Comparison of ENCODE assay signal across 1 cellular context in the genomic region with DNA sequence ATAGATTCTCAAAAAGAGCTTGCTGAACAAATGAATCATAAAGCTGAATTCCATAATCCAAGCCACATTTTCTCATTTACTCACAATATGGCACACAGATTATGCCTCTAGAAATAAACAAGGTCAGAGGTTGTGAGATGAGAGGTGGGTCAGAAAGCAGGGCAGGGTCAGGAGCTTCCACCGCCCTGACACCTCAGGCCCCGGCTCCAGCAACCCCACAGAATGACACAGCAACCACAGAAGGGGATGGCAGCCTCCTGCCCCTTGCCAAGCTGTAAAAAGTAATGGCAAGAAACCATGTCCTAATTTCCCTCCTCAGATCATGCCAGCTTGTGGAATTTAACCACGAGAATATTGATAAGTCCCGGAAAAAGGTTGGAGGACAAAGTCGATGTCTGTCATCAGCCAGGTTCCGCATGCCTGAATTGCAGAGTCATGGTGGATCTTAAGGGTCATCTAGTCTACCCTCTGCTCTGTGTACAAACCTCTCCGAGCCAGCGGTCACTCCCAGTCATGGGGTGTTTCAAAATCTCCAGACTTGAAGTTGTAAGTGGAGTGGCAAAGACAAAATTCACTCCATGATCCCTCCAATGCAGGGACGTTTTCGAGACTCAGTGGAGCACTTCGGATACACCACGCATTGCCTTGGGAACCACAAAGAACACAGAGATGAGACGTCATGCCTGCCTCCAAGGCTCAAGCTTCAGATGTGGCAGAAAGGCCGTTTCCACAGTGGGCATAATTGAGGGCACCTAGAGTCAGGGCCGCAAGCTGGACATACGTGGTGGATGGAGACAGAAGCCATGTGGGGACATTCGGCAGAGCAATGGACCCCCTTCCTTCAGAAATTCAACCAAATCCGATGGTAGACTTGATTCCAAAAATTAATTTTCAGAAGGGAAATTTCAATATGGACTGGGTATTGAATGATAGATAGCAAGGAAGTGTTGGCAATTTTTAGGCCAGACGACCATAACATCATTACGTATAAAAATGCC.
TF ChIP-seq lines count a peak whose summit lies in the region.

No MANE protein-coding gene starts in this region.

TF ChIP-seq in HepG2, 621 proteins besides CTCF, POLR2A, EP300 and RAD21 (continued from another document and continues in another):
- TF ChIP-seq, protein P1, sequence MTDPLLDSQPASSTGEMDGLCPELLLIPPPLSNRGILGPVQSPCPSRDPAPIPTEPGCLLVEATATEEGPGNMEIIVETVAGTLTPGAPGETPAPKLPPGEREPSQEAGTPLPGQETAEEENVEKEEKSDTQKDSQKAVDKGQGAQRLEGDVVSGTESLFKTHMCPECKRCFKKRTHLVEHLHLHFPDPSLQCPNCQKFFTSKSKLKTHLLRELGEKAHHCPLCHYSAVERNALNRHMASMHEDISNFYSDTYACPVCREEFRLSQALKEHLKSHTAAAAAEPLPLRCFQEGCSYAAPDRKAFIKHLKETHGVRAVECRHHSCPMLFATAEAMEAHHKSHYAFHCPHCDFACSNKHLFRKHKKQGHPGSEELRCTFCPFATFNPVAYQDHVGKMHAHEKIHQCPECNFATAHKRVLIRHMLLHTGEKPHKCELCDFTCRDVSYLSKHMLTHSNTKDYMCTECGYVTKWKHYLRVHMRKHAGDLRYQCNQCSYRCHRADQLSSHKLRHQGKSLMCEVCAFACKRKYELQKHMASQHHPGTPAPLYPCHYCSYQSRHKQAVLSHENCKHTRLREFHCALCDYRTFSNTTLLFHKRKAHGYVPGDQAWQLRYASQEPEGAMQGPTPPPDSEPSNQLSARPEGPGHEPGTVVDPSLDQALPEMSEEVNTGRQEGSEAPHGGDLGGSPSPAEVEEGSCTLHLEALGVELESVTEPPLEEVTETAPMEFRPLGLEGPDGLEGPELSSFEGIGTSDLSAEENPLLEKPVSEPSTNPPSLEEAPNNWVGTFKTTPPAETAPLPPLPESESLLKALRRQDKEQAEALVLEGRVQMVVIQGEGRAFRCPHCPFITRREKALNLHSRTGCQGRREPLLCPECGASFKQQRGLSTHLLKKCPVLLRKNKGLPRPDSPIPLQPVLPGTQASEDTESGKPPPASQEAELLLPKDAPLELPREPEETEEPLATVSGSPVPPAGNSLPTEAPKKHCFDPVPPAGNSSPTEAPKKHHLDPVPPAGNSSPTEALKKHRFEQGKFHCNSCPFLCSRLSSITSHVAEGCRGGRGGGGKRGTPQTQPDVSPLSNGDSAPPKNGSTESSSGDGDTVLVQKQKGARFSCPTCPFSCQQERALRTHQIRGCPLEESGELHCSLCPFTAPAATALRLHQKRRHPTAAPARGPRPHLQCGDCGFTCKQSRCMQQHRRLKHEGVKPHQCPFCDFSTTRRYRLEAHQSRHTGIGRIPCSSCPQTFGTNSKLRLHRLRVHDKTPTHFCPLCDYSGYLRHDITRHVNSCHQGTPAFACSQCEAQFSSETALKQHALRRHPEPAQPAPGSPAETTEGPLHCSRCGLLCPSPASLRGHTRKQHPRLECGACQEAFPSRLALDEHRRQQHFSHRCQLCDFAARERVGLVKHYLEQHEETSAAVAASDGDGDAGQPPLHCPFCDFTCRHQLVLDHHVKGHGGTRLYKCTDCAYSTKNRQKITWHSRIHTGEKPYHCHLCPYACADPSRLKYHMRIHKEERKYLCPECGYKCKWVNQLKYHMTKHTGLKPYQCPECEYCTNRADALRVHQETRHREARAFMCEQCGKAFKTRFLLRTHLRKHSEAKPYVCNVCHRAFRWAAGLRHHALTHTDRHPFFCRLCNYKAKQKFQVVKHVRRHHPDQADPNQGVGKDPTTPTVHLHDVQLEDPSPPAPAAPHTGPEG (CRISPR knock-in tag; IDR thresholded peaks at IDR 0.05), result no peak
- no peak for TF ChIP-seq CC2D1A (CRISPR knock-in tag; IDR thresholded peaks at IDR 0.05)
- TF ChIP-seq ZSCAN22 (CRISPR knock-in tag; IDR thresholded peaks at IDR 0.05), result peak; percentile 72; the same call in 1 of the 2 replicates
- peak; percentile 89 for TF ChIP-seq JUN (CRISPR knock-in tag; IDR thresholded peaks at IDR 0.05)
- TF ChIP-seq, protein P2, sequence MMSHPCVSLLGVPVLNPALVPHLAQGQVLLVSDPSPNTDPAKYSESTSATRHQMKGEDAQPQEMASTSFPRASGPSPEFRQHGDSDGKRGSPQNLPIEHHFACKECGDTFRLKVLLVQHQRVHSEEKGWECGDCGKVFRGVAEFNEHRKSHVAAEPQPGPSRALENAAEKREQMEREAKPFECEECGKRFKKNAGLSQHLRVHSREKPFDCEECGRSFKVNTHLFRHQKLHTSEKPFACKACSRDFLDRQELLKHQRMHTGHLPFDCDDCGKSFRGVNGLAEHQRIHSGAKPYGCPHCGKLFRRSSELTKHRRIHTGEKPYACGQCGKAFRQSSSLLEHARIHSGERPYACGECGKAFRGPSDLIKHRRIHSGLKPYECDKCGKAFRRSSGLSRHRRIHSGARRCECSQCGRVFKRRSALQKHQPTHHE (CRISPR knock-in tag; IDR thresholded peaks at IDR 0.05; ENCODE audit: borderline replicate concordance), result no peak; the same call in 1 of the 2 replicates
- TF ChIP-seq HMG20A (CRISPR knock-in tag; IDR thresholded peaks at IDR 0.05; ENCODE audit: borderline replicate concordance), result peak; percentile 68; the same call in 1 of the 2 replicates
- TF ChIP-seq, protein P3, sequence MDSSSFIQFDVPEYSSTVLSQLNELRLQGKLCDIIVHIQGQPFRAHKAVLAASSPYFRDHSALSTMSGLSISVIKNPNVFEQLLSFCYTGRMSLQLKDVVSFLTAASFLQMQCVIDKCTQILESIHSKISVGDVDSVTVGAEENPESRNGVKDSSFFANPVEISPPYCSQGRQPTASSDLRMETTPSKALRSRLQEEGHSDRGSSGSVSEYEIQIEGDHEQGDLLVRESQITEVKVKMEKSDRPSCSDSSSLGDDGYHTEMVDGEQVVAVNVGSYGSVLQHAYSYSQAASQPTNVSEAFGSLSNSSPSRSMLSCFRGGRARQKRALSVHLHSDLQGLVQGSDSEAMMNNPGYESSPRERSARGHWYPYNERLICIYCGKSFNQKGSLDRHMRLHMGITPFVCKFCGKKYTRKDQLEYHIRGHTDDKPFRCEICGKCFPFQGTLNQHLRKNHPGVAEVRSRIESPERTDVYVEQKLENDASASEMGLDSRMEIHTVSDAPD (CRISPR knock-in tag; IDR thresholded peaks at IDR 0.05), result peak; percentile 85; the same call in 1 of the 2 replicates
- TF ChIP-seq KDM5A (IDR thresholded peaks at IDR 0.05; ENCODE audit: borderline replicate concordance, low read length), result no peak
- no peak for TF ChIP-seq WIZ (CRISPR knock-in tag; IDR thresholded peaks at IDR 0.05)
- TF ChIP-seq MED8 (CRISPR knock-in tag; IDR thresholded peaks at IDR 0.05; ENCODE audit: insufficient replicate concordance), result peak; percentile 70
- TF ChIP-seq, protein P4, sequence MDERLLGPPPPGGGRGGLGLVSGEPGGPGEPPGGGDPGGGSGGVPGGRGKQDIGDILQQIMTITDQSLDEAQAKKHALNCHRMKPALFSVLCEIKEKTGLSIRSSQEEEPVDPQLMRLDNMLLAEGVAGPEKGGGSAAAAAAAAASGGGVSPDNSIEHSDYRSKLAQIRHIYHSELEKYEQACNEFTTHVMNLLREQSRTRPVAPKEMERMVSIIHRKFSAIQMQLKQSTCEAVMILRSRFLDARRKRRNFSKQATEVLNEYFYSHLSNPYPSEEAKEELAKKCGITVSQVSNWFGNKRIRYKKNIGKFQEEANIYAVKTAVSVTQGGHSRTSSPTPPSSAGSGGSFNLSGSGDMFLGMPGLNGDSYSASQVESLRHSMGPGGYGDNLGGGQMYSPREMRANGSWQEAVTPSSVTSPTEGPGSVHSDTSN (CRISPR knock-in tag; IDR thresholded peaks at IDR 0.05), result no peak
- TF ChIP-seq, protein P5, sequence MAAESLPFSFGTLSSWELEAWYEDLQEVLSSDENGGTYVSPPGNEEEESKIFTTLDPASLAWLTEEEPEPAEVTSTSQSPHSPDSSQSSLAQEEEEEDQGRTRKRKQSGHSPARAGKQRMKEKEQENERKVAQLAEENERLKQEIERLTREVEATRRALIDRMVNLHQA (CRISPR knock-in tag; IDR thresholded peaks at IDR 0.05), result no peak
- TF ChIP-seq ZNF788 (CRISPR knock-in tag; IDR thresholded peaks at IDR 0.05; ENCODE audit: borderline replicate concordance), result peak; percentile 74; the same call in 1 of the 2 replicates
- TF ChIP-seq PAX8 (CRISPR knock-in tag; IDR thresholded peaks at IDR 0.05; ENCODE audit: borderline replicate concordance), result no peak; the same call in 1 of the 2 replicates
- TF ChIP-seq ZNF256 (CRISPR knock-in tag; conservative IDR thresholded peaks at IDR 0.05), result no peak
- TF ChIP-seq, protein P6, sequence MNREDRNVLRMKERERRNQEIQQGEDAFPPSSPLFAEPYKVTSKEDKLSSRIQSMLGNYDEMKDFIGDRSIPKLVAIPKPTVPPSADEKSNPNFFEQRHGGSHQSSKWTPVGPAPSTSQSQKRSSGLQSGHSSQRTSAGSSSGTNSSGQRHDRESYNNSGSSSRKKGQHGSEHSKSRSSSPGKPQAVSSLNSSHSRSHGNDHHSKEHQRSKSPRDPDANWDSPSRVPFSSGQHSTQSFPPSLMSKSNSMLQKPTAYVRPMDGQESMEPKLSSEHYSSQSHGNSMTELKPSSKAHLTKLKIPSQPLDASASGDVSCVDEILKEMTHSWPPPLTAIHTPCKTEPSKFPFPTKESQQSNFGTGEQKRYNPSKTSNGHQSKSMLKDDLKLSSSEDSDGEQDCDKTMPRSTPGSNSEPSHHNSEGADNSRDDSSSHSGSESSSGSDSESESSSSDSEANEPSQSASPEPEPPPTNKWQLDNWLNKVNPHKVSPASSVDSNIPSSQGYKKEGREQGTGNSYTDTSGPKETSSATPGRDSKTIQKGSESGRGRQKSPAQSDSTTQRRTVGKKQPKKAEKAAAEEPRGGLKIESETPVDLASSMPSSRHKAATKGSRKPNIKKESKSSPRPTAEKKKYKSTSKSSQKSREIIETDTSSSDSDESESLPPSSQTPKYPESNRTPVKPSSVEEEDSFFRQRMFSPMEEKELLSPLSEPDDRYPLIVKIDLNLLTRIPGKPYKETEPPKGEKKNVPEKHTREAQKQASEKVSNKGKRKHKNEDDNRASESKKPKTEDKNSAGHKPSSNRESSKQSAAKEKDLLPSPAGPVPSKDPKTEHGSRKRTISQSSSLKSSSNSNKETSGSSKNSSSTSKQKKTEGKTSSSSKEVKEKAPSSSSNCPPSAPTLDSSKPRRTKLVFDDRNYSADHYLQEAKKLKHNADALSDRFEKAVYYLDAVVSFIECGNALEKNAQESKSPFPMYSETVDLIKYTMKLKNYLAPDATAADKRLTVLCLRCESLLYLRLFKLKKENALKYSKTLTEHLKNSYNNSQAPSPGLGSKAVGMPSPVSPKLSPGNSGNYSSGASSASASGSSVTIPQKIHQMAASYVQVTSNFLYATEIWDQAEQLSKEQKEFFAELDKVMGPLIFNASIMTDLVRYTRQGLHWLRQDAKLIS (CRISPR knock-in tag; IDR thresholded peaks at IDR 0.05), result peak; percentile 78; the same call in 1 of the 2 replicates
- peak; percentile 42; the same call in 1 of the 2 replicates for TF ChIP-seq ZNF761 (CRISPR knock-in tag; conservative IDR thresholded peaks at IDR 0.05)
- peak; percentile 84 for TF ChIP-seq HNF4A (CRISPR knock-in tag; IDR thresholded peaks at IDR 0.05)
- TF ChIP-seq ZNF282 (IDR thresholded peaks at IDR 0.05; ENCODE audit: partially characterized antibody), result no peak
- TF ChIP-seq, protein P7, sequence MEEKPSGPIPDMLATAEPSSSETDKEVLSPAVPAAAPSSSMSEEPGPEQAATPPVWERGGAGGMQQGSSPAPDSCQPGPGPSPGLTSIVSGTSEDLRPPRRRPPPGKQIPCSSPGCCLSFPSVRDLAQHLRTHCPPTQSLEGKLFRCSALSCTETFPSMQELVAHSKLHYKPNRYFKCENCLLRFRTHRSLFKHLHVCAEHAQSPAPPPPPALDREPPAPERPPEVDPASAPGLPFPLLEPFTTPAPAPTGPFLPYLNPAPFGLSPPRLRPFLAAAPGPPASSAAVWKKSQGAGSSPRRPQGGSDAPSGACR (CRISPR knock-in tag; IDR thresholded peaks at IDR 0.05), result 0 out of 2 replicates have a peak, but pooled peaks have one; percentile 50
- 0 out of 2 replicates have a peak, but pooled peaks have one; percentile 11 for TF ChIP-seq GABPB1 (CRISPR knock-in tag; IDR thresholded peaks at IDR 0.05)
- TF ChIP-seq, protein P8, sequence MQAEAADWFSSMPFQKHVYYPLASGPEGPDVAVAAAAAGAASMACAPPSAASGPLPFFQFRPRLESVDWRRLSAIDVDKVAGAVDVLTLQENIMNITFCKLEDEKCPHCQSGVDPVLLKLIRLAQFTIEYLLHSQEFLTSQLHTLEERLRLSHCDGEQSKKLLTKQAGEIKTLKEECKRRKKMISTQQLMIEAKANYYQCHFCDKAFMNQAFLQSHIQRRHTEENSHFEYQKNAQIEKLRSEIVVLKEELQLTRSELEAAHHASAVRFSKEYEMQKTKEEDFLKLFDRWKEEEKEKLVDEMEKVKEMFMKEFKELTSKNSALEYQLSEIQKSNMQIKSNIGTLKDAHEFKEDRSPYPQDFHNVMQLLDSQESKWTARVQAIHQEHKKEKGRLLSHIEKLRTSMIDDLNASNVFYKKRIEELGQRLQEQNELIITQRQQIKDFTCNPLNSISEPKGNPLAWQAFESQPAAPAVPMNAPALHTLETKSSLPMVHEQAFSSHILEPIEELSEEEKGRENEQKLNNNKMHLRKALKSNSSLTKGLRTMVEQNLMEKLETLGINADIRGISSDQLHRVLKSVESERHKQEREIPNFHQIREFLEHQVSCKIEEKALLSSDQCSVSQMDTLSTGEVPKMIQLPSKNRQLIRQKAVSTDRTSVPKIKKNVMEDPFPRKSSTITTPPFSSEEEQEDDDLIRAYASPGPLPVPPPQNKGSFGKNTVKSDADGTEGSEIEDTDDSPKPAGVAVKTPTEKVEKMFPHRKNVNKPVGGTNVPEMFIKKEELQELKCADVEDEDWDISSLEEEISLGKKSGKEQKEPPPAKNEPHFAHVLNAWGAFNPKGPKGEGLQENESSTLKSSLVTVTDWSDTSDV (CRISPR knock-in tag; IDR thresholded peaks at IDR 0.05), result no peak
